Comparison of ENCODE assay signal across 1 cellular context in the genomic region with DNA sequence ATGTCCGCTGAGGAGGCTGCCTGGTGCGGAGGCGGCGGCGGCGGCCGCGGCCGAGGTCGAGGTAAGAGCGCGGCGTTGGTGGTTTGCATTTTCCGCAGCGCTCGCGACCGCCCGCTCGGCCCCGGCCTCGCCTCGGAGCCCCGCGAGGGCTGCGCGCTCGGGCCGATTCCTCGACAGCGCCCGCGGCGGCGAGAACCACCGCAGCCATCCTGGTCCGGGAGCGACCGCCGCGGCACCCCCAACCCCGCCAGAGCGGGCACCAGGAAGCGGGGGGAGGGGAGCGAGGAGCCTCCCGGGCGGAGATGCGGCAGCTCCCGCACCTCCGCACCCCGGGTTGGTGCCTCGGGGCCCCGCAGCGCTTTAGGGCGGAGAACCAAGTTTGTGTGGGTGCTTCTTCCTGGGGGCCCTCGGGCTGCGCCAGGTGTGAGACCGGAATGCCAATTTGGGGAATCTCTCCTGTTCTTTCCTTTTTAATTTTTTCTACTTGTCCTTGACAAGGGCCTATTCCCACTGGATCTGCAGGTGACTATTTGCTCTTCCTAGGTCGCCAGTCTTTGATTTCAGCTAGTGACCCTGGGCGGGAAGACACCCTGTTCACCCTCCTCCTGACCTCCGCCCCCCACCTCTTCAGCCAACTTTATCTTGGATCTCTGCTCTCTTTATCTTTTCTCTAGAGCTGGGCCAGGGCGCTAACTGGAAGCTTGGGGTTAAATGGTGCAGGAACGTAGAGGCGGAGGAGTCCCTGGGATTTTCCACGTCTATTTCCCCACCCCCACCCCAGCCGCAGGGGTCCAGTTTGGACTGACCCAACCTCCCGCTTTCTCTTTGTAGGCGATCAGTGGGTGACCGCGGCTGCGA.
TF ChIP-seq lines count a peak whose summit lies in the region.

A gene with protein sequence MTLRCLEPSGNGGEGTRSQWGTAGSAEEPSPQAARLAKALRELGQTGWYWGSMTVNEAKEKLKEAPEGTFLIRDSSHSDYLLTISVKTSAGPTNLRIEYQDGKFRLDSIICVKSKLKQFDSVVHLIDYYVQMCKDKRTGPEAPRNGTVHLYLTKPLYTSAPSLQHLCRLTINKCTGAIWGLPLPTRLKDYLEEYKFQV (plus strand): TSS at position 822 of the 858 bp plus-strand sequence. CDS start 223 bp downstream, outside the sequence.

TF ChIP-seq in K562, 482 proteins besides CTCF, POLR2A, EP300 and RAD21 (continued from another document and continues in another):
- TF ChIP-seq ZBTB7A (IDR thresholded peaks at IDR 0.05; ENCODE audit: borderline replicate concordance, control insufficient read depth, low read depth, low read length), result no peak
- TF ChIP-seq HDAC1 (IDR thresholded peaks at IDR 0.05), result no peak; a peak in 1 of 4 replicates
- no peak for TF ChIP-seq CBFB (CRISPR knock-in tag; IDR thresholded peaks at IDR 0.05)
- TF ChIP-seq RB1 (IDR thresholded peaks at IDR 0.05; ENCODE audit: low read depth), result peak; percentile 54
- peak in 1 of 2 experiments; percentile 3; a peak in 1 of 4 replicates for TF ChIP-seq MAZ (CRISPR knock-in tag; conservative IDR thresholded peaks at IDR 0.05 in 1 of 2, IDR thresholded peaks at IDR 0.05 in 1 of 2)
- TF ChIP-seq FOXM1 (IDR thresholded peaks at IDR 0.05; ENCODE audit: low read depth), result no peak
- no peak for TF ChIP-seq FOXM1 (CRISPR knock-in tag; IDR thresholded peaks at IDR 0.05; ENCODE audit: low read depth)
- peak in 1 of 2 experiments; percentile 64 for TF ChIP-seq AFF1 (IDR thresholded peaks at IDR 0.05; ENCODE audit: low read depth in 1 of 2, partially characterized antibody in 2 of 2)
- TF ChIP-seq, protein P1, sequence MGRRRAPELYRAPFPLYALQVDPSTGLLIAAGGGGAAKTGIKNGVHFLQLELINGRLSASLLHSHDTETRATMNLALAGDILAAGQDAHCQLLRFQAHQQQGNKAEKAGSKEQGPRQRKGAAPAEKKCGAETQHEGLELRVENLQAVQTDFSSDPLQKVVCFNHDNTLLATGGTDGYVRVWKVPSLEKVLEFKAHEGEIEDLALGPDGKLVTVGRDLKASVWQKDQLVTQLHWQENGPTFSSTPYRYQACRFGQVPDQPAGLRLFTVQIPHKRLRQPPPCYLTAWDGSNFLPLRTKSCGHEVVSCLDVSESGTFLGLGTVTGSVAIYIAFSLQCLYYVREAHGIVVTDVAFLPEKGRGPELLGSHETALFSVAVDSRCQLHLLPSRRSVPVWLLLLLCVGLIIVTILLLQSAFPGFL (CRISPR knock-in tag; IDR thresholded peaks at IDR 0.05), result no peak
- TF ChIP-seq, protein P2, sequence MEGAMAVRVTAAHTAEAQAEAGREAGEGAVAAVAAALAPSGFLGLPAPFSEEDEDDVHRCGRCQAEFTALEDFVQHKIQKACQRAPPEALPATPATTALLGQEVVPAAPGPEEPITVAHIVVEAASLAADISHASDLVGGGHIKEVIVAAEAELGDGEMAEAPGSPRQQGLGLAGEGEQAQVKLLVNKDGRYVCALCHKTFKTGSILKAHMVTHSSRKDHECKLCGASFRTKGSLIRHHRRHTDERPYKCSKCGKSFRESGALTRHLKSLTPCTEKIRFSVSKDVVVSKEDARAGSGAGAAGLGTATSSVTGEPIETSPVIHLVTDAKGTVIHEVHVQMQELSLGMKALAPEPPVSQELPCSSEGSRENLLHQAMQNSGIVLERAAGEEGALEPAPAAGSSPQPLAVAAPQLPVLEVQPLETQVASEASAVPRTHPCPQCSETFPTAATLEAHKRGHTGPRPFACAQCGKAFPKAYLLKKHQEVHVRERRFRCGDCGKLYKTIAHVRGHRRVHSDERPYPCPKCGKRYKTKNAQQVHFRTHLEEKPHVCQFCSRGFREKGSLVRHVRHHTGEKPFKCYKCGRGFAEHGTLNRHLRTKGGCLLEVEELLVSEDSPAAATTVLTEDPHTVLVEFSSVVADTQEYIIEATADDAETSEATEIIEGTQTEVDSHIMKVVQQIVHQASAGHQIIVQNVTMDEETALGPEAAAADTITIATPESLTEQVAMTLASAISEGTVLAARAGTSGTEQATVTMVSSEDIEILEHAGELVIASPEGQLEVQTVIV (CRISPR knock-in tag; IDR thresholded peaks at IDR 0.05; ENCODE audit: borderline replicate concordance), result no peak
- no peak for TF ChIP-seq ZKSCAN1 (IDR thresholded peaks at IDR 0.05; ENCODE audit: low read depth, low read length)
- TF ChIP-seq ZNF41 (CRISPR knock-in tag; conservative IDR thresholded peaks at IDR 0.05), result no peak
- TF ChIP-seq, protein P3, sequence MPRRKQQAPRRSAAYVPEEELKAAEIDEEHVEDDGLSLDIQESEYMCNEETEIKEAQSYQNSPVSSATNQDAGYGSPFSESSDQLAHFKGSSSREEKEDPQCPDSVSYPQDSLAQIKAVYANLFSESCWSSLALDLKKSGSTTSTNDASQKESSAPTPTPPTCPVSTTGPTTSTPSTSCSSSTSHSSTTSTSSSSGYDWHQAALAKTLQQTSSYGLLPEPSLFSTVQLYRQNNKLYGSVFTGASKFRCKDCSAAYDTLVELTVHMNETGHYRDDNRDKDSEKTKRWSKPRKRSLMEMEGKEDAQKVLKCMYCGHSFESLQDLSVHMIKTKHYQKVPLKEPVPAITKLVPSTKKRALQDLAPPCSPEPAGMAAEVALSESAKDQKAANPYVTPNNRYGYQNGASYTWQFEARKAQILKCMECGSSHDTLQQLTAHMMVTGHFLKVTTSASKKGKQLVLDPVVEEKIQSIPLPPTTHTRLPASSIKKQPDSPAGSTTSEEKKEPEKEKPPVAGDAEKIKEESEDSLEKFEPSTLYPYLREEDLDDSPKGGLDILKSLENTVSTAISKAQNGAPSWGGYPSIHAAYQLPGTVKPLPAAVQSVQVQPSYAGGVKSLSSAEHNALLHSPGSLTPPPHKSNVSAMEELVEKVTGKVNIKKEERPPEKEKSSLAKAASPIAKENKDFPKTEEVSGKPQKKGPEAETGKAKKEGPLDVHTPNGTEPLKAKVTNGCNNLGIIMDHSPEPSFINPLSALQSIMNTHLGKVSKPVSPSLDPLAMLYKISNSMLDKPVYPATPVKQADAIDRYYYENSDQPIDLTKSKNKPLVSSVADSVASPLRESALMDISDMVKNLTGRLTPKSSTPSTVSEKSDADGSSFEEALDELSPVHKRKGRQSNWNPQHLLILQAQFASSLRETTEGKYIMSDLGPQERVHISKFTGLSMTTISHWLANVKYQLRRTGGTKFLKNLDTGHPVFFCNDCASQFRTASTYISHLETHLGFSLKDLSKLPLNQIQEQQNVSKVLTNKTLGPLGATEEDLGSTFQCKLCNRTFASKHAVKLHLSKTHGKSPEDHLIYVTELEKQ (CRISPR knock-in tag; IDR thresholded peaks at IDR 0.05), result no peak
- no peak for TF ChIP-seq RFX7 (CRISPR knock-in tag; IDR thresholded peaks at IDR 0.05)
- no peak for TF ChIP-seq CBX8 (IDR thresholded peaks at IDR 0.05; ENCODE audit: borderline replicate concordance, extremely low read depth, low read depth, low read length, poor library complexity, severe bottlenecking)
- TF ChIP-seq, protein P4, sequence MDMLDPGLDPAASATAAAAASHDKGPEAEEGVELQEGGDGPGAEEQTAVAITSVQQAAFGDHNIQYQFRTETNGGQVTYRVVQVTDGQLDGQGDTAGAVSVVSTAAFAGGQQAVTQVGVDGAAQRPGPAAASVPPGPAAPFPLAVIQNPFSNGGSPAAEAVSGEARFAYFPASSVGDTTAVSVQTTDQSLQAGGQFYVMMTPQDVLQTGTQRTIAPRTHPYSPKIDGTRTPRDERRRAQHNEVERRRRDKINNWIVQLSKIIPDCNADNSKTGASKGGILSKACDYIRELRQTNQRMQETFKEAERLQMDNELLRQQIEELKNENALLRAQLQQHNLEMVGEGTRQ (CRISPR knock-in tag; IDR thresholded peaks at IDR 0.05), result no peak
- TF ChIP-seq DDX20 (tag; IDR thresholded peaks at IDR 0.05; ENCODE audit: low read depth), result no peak
- no peak for TF ChIP-seq KLF1 (tag; IDR thresholded peaks at IDR 0.05)
- no peak for TF ChIP-seq ZNF239 (CRISPR knock-in tag; IDR thresholded peaks at IDR 0.05)
- TF ChIP-seq DPF2 (IDR thresholded peaks at IDR 0.05), result peak; percentile 81
- TF ChIP-seq ZNF740 (CRISPR knock-in tag; IDR thresholded peaks at IDR 0.05), result peak; percentile 62
- peak in 1 of 2 experiments; percentile 75; a peak in 1 of 4 replicates for TF ChIP-seq ZNF740 (tag; IDR thresholded peaks at IDR 0.05)
- no peak for TF ChIP-seq ZFP1 (CRISPR knock-in tag; IDR thresholded peaks at IDR 0.05)
- TF ChIP-seq RBM14 (IDR thresholded peaks at IDR 0.05; ENCODE audit: borderline replicate concordance, insufficient read depth, low read depth, low read length), result no peak
- no peak for TF ChIP-seq NR0B1 (IDR thresholded peaks at IDR 0.05; ENCODE audit: partially characterized antibody)
- peak; percentile 81 for TF ChIP-seq GATA2 (CRISPR knock-in tag; IDR thresholded peaks at IDR 0.05)
- peak; percentile 72 for TF ChIP-seq POLR2G (IDR thresholded peaks at IDR 0.05; ENCODE audit: low read depth, low read length)
- TF ChIP-seq TFAM (CRISPR knock-in tag; conservative IDR thresholded peaks at IDR 0.05), result no peak
- TF ChIP-seq KLF16 (IDR thresholded peaks at IDR 0.05), result peak; percentile 73
- TF ChIP-seq ZNF133 (CRISPR knock-in tag; IDR thresholded peaks at IDR 0.05), result no peak
- TF ChIP-seq MEF2A (IDR thresholded peaks at IDR 0.05; ENCODE audit: control insufficient read depth, low read depth, low read length), result no peak
- no peak for TF ChIP-seq RHOXF2B (CRISPR knock-in tag; conservative IDR thresholded peaks at IDR 0.05)
- no peak for TF ChIP-seq TOE1 (IDR thresholded peaks at IDR 0.05; ENCODE audit: borderline replicate concordance)
- no peak for TF ChIP-seq TOE1 (CRISPR knock-in tag; IDR thresholded peaks at IDR 0.05; ENCODE audit: borderline replicate concordance, low read depth)
- TF ChIP-seq, protein P5, sequence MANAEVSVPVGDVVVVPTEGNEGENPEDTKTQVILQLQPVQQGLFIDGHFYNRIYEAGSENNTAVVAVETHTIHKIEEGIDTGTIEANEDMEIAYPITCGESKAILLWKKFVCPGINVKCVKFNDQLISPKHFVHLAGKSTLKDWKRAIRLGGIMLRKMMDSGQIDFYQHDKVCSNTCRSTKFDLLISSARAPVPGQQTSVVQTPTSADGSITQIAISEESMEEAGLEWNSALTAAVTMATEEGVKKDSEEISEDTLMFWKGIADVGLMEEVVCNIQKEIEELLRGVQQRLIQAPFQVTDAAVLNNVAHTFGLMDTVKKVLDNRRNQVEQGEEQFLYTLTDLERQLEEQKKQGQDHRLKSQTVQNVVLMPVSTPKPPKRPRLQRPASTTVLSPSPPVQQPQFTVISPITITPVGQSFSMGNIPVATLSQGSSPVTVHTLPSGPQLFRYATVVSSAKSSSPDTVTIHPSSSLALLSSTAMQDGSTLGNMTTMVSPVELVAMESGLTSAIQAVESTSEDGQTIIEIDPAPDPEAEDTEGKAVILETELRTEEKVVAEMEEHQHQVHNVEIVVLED (CRISPR knock-in tag; IDR thresholded peaks at IDR 0.05), result no peak
- TF ChIP-seq ZNF217 (CRISPR knock-in tag; IDR thresholded peaks at IDR 0.05), result no peak
- no peak for TF ChIP-seq CBX5 (IDR thresholded peaks at IDR 0.05; ENCODE audit: borderline replicate concordance, low read depth)
- TF ChIP-seq ZNF282 (CRISPR knock-in tag; IDR thresholded peaks at IDR 0.05), result no peak
- TF ChIP-seq ZNF436 (CRISPR knock-in tag; IDR thresholded peaks at IDR 0.05), result no peak
- no peak for TF ChIP-seq ZNF507 (tag; conservative IDR thresholded peaks at IDR 0.05)
